8 cellular contexts compared by ENCODE assay signal in genomic region chr5:176416965-176417364, GRCh38. TPM values are rescaled to one million over a fixed set of nuclear protein-coding genes. Genes with fewer than 3 reads are reported as not detected.
DNase-seq lines count a peak whose midpoint lies in the region; ATAC-seq and TF ChIP-seq lines count a peak whose summit lies in the region.

No MANE protein-coding gene starts in this region.

- peak overlapping the region; percentile 56 for H3K4me3 ChIP-seq in Loucy (ENCODE audit: low read length, poor library complexity, severe bottlenecking)
- H3K4me3 ChIP-seq in colonic mucosa = peak overlapping the region; percentile 6
- peak overlapping the region; percentile 38 for H3K4me3 ChIP-seq in neuron (ENCODE audit: low read length)

- no peaks in the 10 kb centered on the region for H3K36me3 ChIP-seq in Loucy (ENCODE audit: insufficient read depth, low read length)
- no peaks in the 10 kb centered on the region for H3K36me3 ChIP-seq in colonic mucosa
- no peaks in the 10 kb centered on the region for H3K36me3 ChIP-seq in neuron (ENCODE audit: insufficient read depth, low read length)

- H3K9me3 ChIP-seq in Loucy (ENCODE audit: insufficient read depth, low read depth, low read length) (no peaks in the 10 kb centered on the region), colonic mucosa (no peaks in the 10 kb centered on the region), neuron (ENCODE audit: low read length) (no peaks in the 10 kb centered on the region)

- no peaks in the 10 kb centered on the region for H4K20me1 ChIP-seq in Loucy (ENCODE audit: insufficient read depth, low read length, poor library complexity, severe bottlenecking)

- intact Hi-C loops in CD14-positive monocyte (cut with micrococcal nuclease) (loop anchor here (2.0 to 10.0 kb wide), 5 partner anchors 30 to 1718 kb away; partner anchors contain the start of genes FAF2 (in 1 of the 2), RMND5B (in 1 of the 2) and RNF44 (in 1 of the 2)), colonic mucosa (cut with DNase I) (loop anchor here (10.0 kb wide), 1 partner anchor 118 kb away; the partner anchor contains the start of gene RNF44)

- H2AFZ ChIP-seq in Loucy (ENCODE audit: low read length) = peak overlapping the region; percentile 84
- no peak overlapping the region for H2AFZ ChIP-seq in neuron (ENCODE audit: low read depth, low read length)

- peaks cover 6% of the 10 kb centered on the region for H3K4me1 ChIP-seq in Loucy (ENCODE audit: insufficient read depth, low read length, poor library complexity, severe bottlenecking)
- no peaks in the 10 kb centered on the region for H3K4me1 ChIP-seq in colonic mucosa
- peaks cover 8% of the 10 kb centered on the region for H3K4me1 ChIP-seq in neuron (ENCODE audit: insufficient read depth, low read length)

- no peaks in the 10 kb centered on the region for H3K9me2 ChIP-seq in Loucy (replicated peaks; ENCODE audit: low read depth, low read length)

- no peak for DNase-seq in CD14-positive monocyte (ENCODE audit: low spot score)
- no peak for DNase-seq in colonic mucosa
- no peak for DNase-seq in NCI-H2107 (lab: John Stamatoyannopoulos, UW)
- DNase-seq in HK-2 (ENCODE audit: unreplicated experiment) = no peak
- no peak for DNase-seq in glomerular visceral epithelial cell (ENCODE audit: extremely low spot score)

- H3K36me3 Mint-ChIP-seq in CD14-positive monocyte = peaks cover 0 to 10% of the 10 kb centered on the region in 2 donors

- H3K9ac ChIP-seq in Loucy (ENCODE audit: low read depth, low read length, poor library complexity, severe bottlenecking) (peak overlapping the region; percentile 36), colonic mucosa (ENCODE audit: low read depth in 2 of 2, low read length in 2 of 2) (peak overlapping the region; percentile 52 to 70)

- H3K27me3 ChIP-seq in Loucy (ENCODE audit: insufficient read depth, low read length, poor library complexity, severe bottlenecking) = no peaks in the 10 kb centered on the region
- no peaks in the 10 kb centered on the region for H3K27me3 ChIP-seq in colonic mucosa
- no peaks in the 10 kb centered on the region for H3K27me3 ChIP-seq in neuron (ENCODE audit: insufficient read depth, low read length)

- peaks cover 38% of the 10 kb centered on the region for H3K4me1 Mint-ChIP-seq in CD14-positive monocyte

- no peak for TF ChIP-seq CTCF in CD14-positive monocyte (IDR thresholded peaks at IDR 0.05)
- TF ChIP-seq CTCF in Loucy (conservative IDR thresholded peaks at IDR 0.05; ENCODE audit: low read length) = no peak
- no peak for TF ChIP-seq CTCF in colonic mucosa (IDR thresholded peaks at IDR 0.05)

- H3K79me2 ChIP-seq in Loucy (ENCODE audit: insufficient read depth, low read length) = 0 out of 2 replicates have a peak, but pooled peaks cover 6% of the 10 kb centered on the region

- no peak for ATAC-seq in GM18909 (IDR thresholded peaks at IDR 0.05; ENCODE audit: poor library complexity, unreplicated experiment)

- peaks cover 2 to 5% (median 2%) of the 10 kb centered on the region in 3 donors for H3K27me3 Mint-ChIP-seq in CD14-positive monocyte (ENCODE audit: low read depth in 3 of 3)

- peaks cover 0 to 10% (median 6%) of the 10 kb centered on the region in 7 donors for H3K9me3 Mint-ChIP-seq in CD14-positive monocyte

- H3F3A ChIP-seq in Loucy (ENCODE audit: low read depth) = no peaks in the 10 kb centered on the region

- peak overlapping the region; percentile 68 for H3K4me2 ChIP-seq in Loucy (ENCODE audit: low read depth, low read length, poor library complexity, severe bottlenecking)

- no peak overlapping the region for H3K27ac Mint-ChIP-seq in CD14-positive monocyte

- peak overlapping the region; percentile 59 to 75 for H3K4me3 Mint-ChIP-seq in CD14-positive monocyte

- H3K27ac ChIP-seq in colonic mucosa = peak overlapping the region; percentile 49

RNA-seq across cellular contexts. Expression of gene CLTB, which starts 0.6 kb away (rescaled TPM):
- 10 to 100 TPM; 75.2 to 87.6 TPM for polyA plus RNA-seq in CD14-positive monocyte
- total RNA-seq in colonic mucosa = 100 to 1,000 TPM; 181 to 263 TPM

RNA-seq across cellular contexts. Expression of gene HIGD2A, which starts 28.4 kb away (rescaled TPM):
- 100 to 1,000 TPM; 260 to 298 TPM for polyA plus RNA-seq in CD14-positive monocyte
- total RNA-seq in colonic mucosa = 100 to 1,000 TPM; 173 to 227 TPM

RNA-seq across cellular contexts. Expression of gene NOP16, which starts 28.6 kb away (rescaled TPM):
- polyA plus RNA-seq in CD14-positive monocyte = 10 to 100 TPM; 17.2 to 23.4 TPM
- total RNA-seq in colonic mucosa = 10 to 100 TPM; 17.1 to 45.7 TPM

RNA-seq across cellular contexts. Expression of gene FAF2, which starts 31.2 kb away (rescaled TPM):
- polyA plus RNA-seq in CD14-positive monocyte = 10 to 100 TPM; 11.5 to 14.8 TPM
- total RNA-seq in colonic mucosa = 10 to 100 TPM; 36.0 to 37.0 TPM

RNA-seq across cellular contexts. Expression of gene ARL10, which starts 51.7 kb away (rescaled TPM):
- under 1 TPM in 1 of 2 donors, not detected in 1; 0.04 TPM for polyA plus RNA-seq in CD14-positive monocyte
- 1 to 10 TPM; 1.3 to 2.8 TPM for total RNA-seq in colonic mucosa

Comparison
In these comparisons a context has a peak if more than half of its experiments do, and no peak if none do; other contexts are left out.
1. H3K4me3 ChIP-seq: peak in every context shown above with its lines; median percentile 56 in Loucy; 38 in neuron; 6 in colonic mucosa.